5 cellular contexts compared by ENCODE assay signal in genomic region chr18:12226807-12227206, GRCh38. TPM values are rescaled to one million over a fixed set of nuclear protein-coding genes. Genes with fewer than 3 reads are reported as not detected.
"Had no signal": no experiment of that assay in that cellular context is flagged by ENCODE, and none has a peak within 500 bp of the region (broad histone marks: within the 10 kb centered on the region; RNA-seq: fewer than 3 reads in every experiment).

No MANE protein-coding gene starts in this region.

RNA-seq across cellular contexts. Expression of gene CIDEA, which starts 27.4 kb away (rescaled TPM):
- total RNA-seq: LHCN-M2, MCF 10A, NCI-H460, SJSA1 had no signal
- polyA plus RNA-seq: SK-N-SH had no signal
